In the genomic region with DNA sequence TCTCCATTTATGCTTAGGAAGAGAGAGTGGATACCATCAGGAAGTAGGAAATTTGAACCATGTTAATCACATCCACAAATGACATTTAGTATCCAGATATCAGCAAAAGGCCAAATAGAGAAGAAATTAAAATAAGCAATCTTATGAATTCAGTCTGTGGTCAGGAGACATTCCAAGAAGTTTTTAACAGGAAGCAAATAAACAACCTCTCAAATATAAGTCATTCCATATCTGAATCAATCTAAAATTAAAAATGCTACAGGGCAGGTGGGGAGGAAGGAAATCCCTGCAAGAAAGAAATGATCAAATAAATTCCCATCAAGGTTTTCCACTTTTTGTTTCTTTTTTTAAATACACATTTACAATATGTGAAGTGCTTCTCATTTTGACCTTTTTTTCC, we compare ENCODE assay signal across 3 cellular contexts.
"Had no signal": no experiment of that assay in that cellular context is flagged by ENCODE, and none has a peak within 500 bp of the region (broad histone marks: within the 10 kb centered on the region; RNA-seq: fewer than 3 reads in every experiment).

No MANE protein-coding gene starts in this region.

- DNase-seq: IMR-90 had no signal

- H3K27ac ChIP-seq: HL-60 had no signal

- H3K4me3 ChIP-seq: K562 had no signal
